8 cellular contexts compared by ENCODE assay signal in genomic region chr4:2811830-2812599, GRCh38. TPM values are rescaled to one million over a fixed set of nuclear protein-coding genes. Genes with fewer than 3 reads are reported as not detected.
DNase-seq lines count a peak whose midpoint lies in the region; ATAC-seq and TF ChIP-seq lines count a peak whose summit lies in the region.

No MANE protein-coding gene starts in this region.

- peak overlapping the region; percentile 93 for H3K4me3 Mint-ChIP-seq in activated naive CD4-positive, alpha-beta T cell treated with anti-CD3 and anti-CD28 coated beads for 36 hours

- intact Hi-C loops in activated naive CD4-positive, alpha-beta T cell treated with anti-CD3 and anti-CD28 coated beads for 36 hours (cut with micrococcal nuclease): loop anchor here (1.0 to 2.0 kb wide), 6 partner anchors 13 to 47 kb away; partner anchors contain the start of gene ADD1
- intact Hi-C loops in Right ventricle myocardium superior (cut with DNase I): no loop called here

- ATAC-seq in HG03354 (IDR thresholded peaks at IDR 0.05; ENCODE audit: poor library complexity, severe bottlenecking, unreplicated experiment) (peak; percentile 81), Right ventricle myocardium superior (ENCODE audit: poor library complexity) (peak; percentile 70), omental fat pad (ENCODE audit: low FRiP score) (no peak)

- peaks cover 14% of the 10 kb centered on the region for H3K36me3 Mint-ChIP-seq in activated naive CD4-positive, alpha-beta T cell treated with anti-CD3 and anti-CD28 coated beads for 36 hours (ENCODE audit: low read depth)

- no peaks in the 10 kb centered on the region for H3K27me3 ChIP-seq in BE2C

- H3K27me3 Mint-ChIP-seq in activated naive CD4-positive, alpha-beta T cell treated with anti-CD3 and anti-CD28 coated beads for 36 hours (ENCODE audit: low read depth): no peaks in the 10 kb centered on the region

- H3K9me3 ChIP-seq in BE2C: no peaks in the 10 kb centered on the region

- CTCF ChIA-PET in activated naive CD4-positive, alpha-beta T cell treated with anti-CD3 and anti-CD28 coated beads for 36 hours (lab: Charles Lee): interaction anchor here (0.6 to 1.8 kb wide), 6 partner anchors 16 to 226 kb away, joined by 3 to 9 read pairs (median 4); no protein-coding TSS in a partner anchor

- TF ChIP-seq POLR2A in GM19099 (IDR thresholded peaks at IDR 0.05; ENCODE audit: extremely low read depth, insufficient read length, low read depth): peak; percentile 73

- DNase-seq in BE2C (peak; percentile 60), RKO (ENCODE audit: low spot score) (peak; percentile 81), Right ventricle myocardium superior (peak; percentile 90), renal cortical epithelial cell (ENCODE audit: low read depth) (peak; percentile 70), omental fat pad (ENCODE audit: low spot score) (no peak)
- DNase-seq in activated naive CD4-positive, alpha-beta T cell treated with anti-CD3 and anti-CD28 coated beads for 36 hours: peak; percentile 82

- H3K36me3 ChIP-seq in BE2C: no peaks in the 10 kb centered on the region

- H3K4me3 ChIP-seq in BE2C (ENCODE audit: low read depth, low read length): no peak overlapping the region

- no peaks in the 10 kb centered on the region for H3K9me3 Mint-ChIP-seq in activated naive CD4-positive, alpha-beta T cell treated with anti-CD3 and anti-CD28 coated beads for 36 hours

- H3K27ac Mint-ChIP-seq in activated naive CD4-positive, alpha-beta T cell treated with anti-CD3 and anti-CD28 coated beads for 36 hours: peak overlapping the region; percentile 96

- TF ChIP-seq CTCF in BE2C (IDR thresholded peaks at IDR 0.05; ENCODE audit: low read depth, low read length): no peak
- no peak for TF ChIP-seq CTCF in omental fat pad (IDR thresholded peaks at IDR 0.05)

- peaks cover 48% of the 10 kb centered on the region for H3K4me1 Mint-ChIP-seq in activated naive CD4-positive, alpha-beta T cell treated with anti-CD3 and anti-CD28 coated beads for 36 hours (ENCODE audit: low read depth)

- peaks cover 9% of the 10 kb centered on the region for H3K4me1 ChIP-seq in BE2C

RNA-seq across cellular contexts. Expression of gene SH3BP2, which starts 19.1 kb away (rescaled TPM):
- 35.4 TPM for polyA plus RNA-seq in BE2C (2012; ENCODE audit: insufficient read depth, insufficient read length, low read depth)
- total RNA-seq in activated naive CD4-positive, alpha-beta T cell treated with anti-CD3 and anti-CD28 coated beads for 36 hours: 10 to 100 TPM; 45.7 to 47.4 TPM
- total RNA-seq in Right ventricle myocardium superior (24.9 TPM), renal cortical epithelial cell (11.8 and 62.2 TPM in 2 replicates), omental fat pad (100 to 1,000 TPM in 1 of 4 donors, 10 to 100 TPM in 3; 26.2 to 109 (median 66.0) TPM)

RNA-seq across cellular contexts. Expression of gene ADD1, which starts 31.6 kb away (rescaled TPM):
- 184 TPM for polyA plus RNA-seq in BE2C (2012; ENCODE audit: insufficient read depth, insufficient read length, low read depth)
- total RNA-seq in activated naive CD4-positive, alpha-beta T cell treated with anti-CD3 and anti-CD28 coated beads for 36 hours: 100 to 1,000 TPM; 165 TPM
- total RNA-seq in Right ventricle myocardium superior: 217 TPM
- total RNA-seq in renal cortical epithelial cell: 101 and 207 TPM in 2 replicates
- total RNA-seq in omental fat pad: 100 to 1,000 TPM; 155 to 269 (median 177) TPM

RNA-seq across cellular contexts. Expression of gene TNIP2, which starts 55.9 kb away (rescaled TPM):
- 47.1 TPM for polyA plus RNA-seq in BE2C (2012; ENCODE audit: insufficient read depth, insufficient read length, low read depth)
- 10 to 100 TPM; 54.2 to 55.0 TPM for total RNA-seq in activated naive CD4-positive, alpha-beta T cell treated with anti-CD3 and anti-CD28 coated beads for 36 hours
- total RNA-seq in Right ventricle myocardium superior: 25.9 TPM
- 72.4 and 88.6 TPM in 2 replicates for total RNA-seq in renal cortical epithelial cell
- total RNA-seq in omental fat pad: 100 to 1,000 TPM in 1 of 4 donors, 10 to 100 TPM in 3; 50.1 to 108 (median 75.4) TPM
